Comparison of ENCODE assay signal across 8 cellular contexts in genomic region chr4:17578482-17578891, GRCh38. TPM values are rescaled to one million over a fixed set of nuclear protein-coding genes. Genes with fewer than 3 reads are reported as not detected.
A peak's percentile ranks its signal among the peaks of the same experiment; 100 is the strongest.
DNase-seq lines count a peak whose midpoint lies in the region; ATAC-seq and TF ChIP-seq lines count a peak whose summit lies in the region.

No MANE protein-coding gene starts in this region.

- H3K27me3 ChIP-seq in DOHH2 (ENCODE audit: control insufficient read depth, low read length), result no peaks in the 10 kb centered on the region
- H3K27me3 ChIP-seq in testis, result no peaks in the 10 kb centered on the region

- CTCF ChIA-PET in activated CD8-positive, alpha-beta T cell treated with anti-CD3 and anti-CD28 coated beads, Interleukin-2, amount 10 ng/mL, durations not matched to agents 7 days and 5 days (lab: Charles Lee), result interaction anchor here (1.1 to 2.1 kb wide), 5 partner anchors 30 to 239 kb away, joined by 3 to 7 read pairs (median 4); partner anchors contain the start of genes DCAF16 and MED28

- POLR2A ChIA-PET in activated CD8-positive, alpha-beta T cell treated with anti-CD3 and anti-CD28 coated beads, Interleukin-2, amount 10 ng/mL, durations not matched to agents 7 days and 5 days (lab: Charles Lee), result interaction anchor here (0.6 to 4.5 kb wide), 14 partner anchors 8 to 234 kb away, joined by 3 to 79 read pairs (median 3); partner anchors contain the start of genes DCAF16, MED28 and NCAPG

- no peak for TF ChIP-seq POLR2A in testis (IDR thresholded peaks at IDR 0.05)

- intact Hi-C loops in testis (cut with DNase I; ENCODE audit: low total_unique reads), result no loop called here

- H3K4me2 ChIP-seq in DOHH2 (ENCODE audit: low read length), result peak overlapping the region; percentile 95

- ATAC-seq in GM19468 (IDR thresholded peaks at IDR 0.05; ENCODE audit: extremely low read depth, unreplicated experiment) (peak; percentile 20), HG03571 (IDR thresholded peaks at IDR 0.05; ENCODE audit: unreplicated experiment) (peak; percentile 34)
- ATAC-seq in activated CD8-positive, alpha-beta T cell treated with anti-CD3 and anti-CD28 coated beads, Interleukin-2, amount 10 ng/mL, durations not matched to agents 7 days and 5 days, result peak; percentile 17

- no peaks in the 10 kb centered on the region for H3K9me3 ChIP-seq in DOHH2 (ENCODE audit: control insufficient read depth, insufficient read depth, low read length)
- H3K9me3 ChIP-seq in testis, result no peaks in the 10 kb centered on the region

- no peaks in the 10 kb centered on the region for H3K9me3 Mint-ChIP-seq in activated CD8-positive, alpha-beta T cell treated with anti-CD3 and anti-CD28 coated beads, Interleukin-2, amount 10 ng/mL, durations not matched to agents 7 days and 5 days (ENCODE audit: insufficient read depth)

- H3K27ac Mint-ChIP-seq in activated CD8-positive, alpha-beta T cell treated with anti-CD3 and anti-CD28 coated beads, Interleukin-2, amount 10 ng/mL, durations not matched to agents 7 days and 5 days, result peak overlapping the region; percentile 99

- WGBS in testis, 2 donors, result 43 to 47% methylated on average over 6 of the region's 6 CpGs

- peak overlapping the region; percentile 98 for H3K4me3 ChIP-seq in DOHH2 (ENCODE audit: low read length)
- H3K4me3 ChIP-seq in testis, result peak overlapping the region; percentile 82 to 90

- H3K79me2 ChIP-seq in DOHH2 (ENCODE audit: control insufficient read depth, low read length), result peaks cover 48% of the 10 kb centered on the region

- H4K20me1 ChIP-seq in DOHH2 (ENCODE audit: control insufficient read depth, insufficient read depth, low read depth, low read length), result peaks cover 6% of the 10 kb centered on the region; the same call in 1 of the 2 replicates

- peaks cover 60% of the 10 kb centered on the region for H3K36me3 ChIP-seq in DOHH2 (ENCODE audit: control insufficient read depth, low read length)
- no peaks in the 10 kb centered on the region for H3K36me3 ChIP-seq in testis (ENCODE audit: low read depth, missing control alignments)

- peaks cover 52% of the 10 kb centered on the region for H3K36me3 Mint-ChIP-seq in activated CD8-positive, alpha-beta T cell treated with anti-CD3 and anti-CD28 coated beads, Interleukin-2, amount 10 ng/mL, durations not matched to agents 7 days and 5 days (ENCODE audit: low read depth)

- no peaks in the 10 kb centered on the region for H3K27me3 Mint-ChIP-seq in activated CD8-positive, alpha-beta T cell treated with anti-CD3 and anti-CD28 coated beads, Interleukin-2, amount 10 ng/mL, durations not matched to agents 7 days and 5 days (ENCODE audit: low read depth)

- peak overlapping the region; percentile 69 for H3K27ac ChIP-seq in DOHH2 (ENCODE audit: low read depth, low read length)
- peak overlapping the region; percentile 93 to 95 for H3K27ac ChIP-seq in testis

- H3K4me1 ChIP-seq in DOHH2 (ENCODE audit: control insufficient read depth, low read length) (peaks cover 36% of the 10 kb centered on the region), testis (peaks cover 21% of the 10 kb centered on the region)

- peak overlapping the region; percentile 95 for H3K4me3 Mint-ChIP-seq in activated CD8-positive, alpha-beta T cell treated with anti-CD3 and anti-CD28 coated beads, Interleukin-2, amount 10 ng/mL, durations not matched to agents 7 days and 5 days

- DNase-seq in activated CD8-positive, alpha-beta T cell treated with anti-CD3 and anti-CD28 coated beads, Interleukin-2, amount 10 ng/mL, durations not matched to agents 7 days and 5 days, result peak; percentile 47
- peak; percentile 23 for DNase-seq in iris pigment epithelial cell (ENCODE audit: low read depth)
- no peak for DNase-seq in testis
- DNase-seq in NCI-H2081 (lab: John Stamatoyannopoulos, UW), result no peak
- no peak for DNase-seq in kidney glomerular epithelial cell (lab: John Stamatoyannopoulos, UW)

- TF ChIP-seq CTCF in DOHH2 (IDR thresholded peaks at IDR 0.05; ENCODE audit: low read depth, low read length, poor library complexity, severe bottlenecking), result no peak
- TF ChIP-seq CTCF in testis (IDR thresholded peaks at IDR 0.05), result no peak

- H3F3A ChIP-seq in DOHH2 (ENCODE audit: control insufficient read depth, insufficient read depth), result no peaks in the 10 kb centered on the region

- peaks cover 45% of the 10 kb centered on the region for H3K4me1 Mint-ChIP-seq in activated CD8-positive, alpha-beta T cell treated with anti-CD3 and anti-CD28 coated beads, Interleukin-2, amount 10 ng/mL, durations not matched to agents 7 days and 5 days (ENCODE audit: low read depth)

- H3K9me2 ChIP-seq in DOHH2 (replicated peaks; ENCODE audit: control insufficient read depth, low read length), result no peaks in the 10 kb centered on the region

RNA-seq across cellular contexts. Expression of gene LAP3, which starts 1.5 kb away (rescaled TPM):
- total RNA-seq in activated CD8-positive, alpha-beta T cell treated with anti-CD3 and anti-CD28 coated beads, Interleukin-2, amount 10 ng/mL, durations not matched to agents 7 days and 5 days, result 100 to 1,000 TPM; 147 to 154 TPM
- total RNA-seq in testis, result 100 to 1,000 TPM in 1 of 2 donors, 10 to 100 TPM in 1; 98.9 to 100 TPM
- polyA plus RNA-seq in testis (ENCODE audit: insufficient read depth, low read depth, low replicate concordance), result 108 TPM

RNA-seq across cellular contexts. Expression of gene MED28, which starts 36.0 kb away (rescaled TPM):
- 10 to 100 TPM; 55.2 to 58.4 TPM for total RNA-seq in activated CD8-positive, alpha-beta T cell treated with anti-CD3 and anti-CD28 coated beads, Interleukin-2, amount 10 ng/mL, durations not matched to agents 7 days and 5 days
- total RNA-seq in testis, result 10 to 100 TPM; 22.8 to 27.3 TPM
- 51.7 TPM for polyA plus RNA-seq in testis (ENCODE audit: insufficient read depth, low read depth, low replicate concordance)

Comparison
In these comparisons a context has a peak if more than half of its experiments do, and no peak if none do; other contexts are left out.
1. DNase-seq: peak in activated CD8-positive, alpha-beta T cell treated with anti-CD3 and anti-CD28 coated beads, Interleukin-2, amount 10 ng/mL, durations not matched to agents 7 days and 5 days (single experiment) and iris pigment epithelial cell (single experiment); none in testis (single experiment), NCI-H2081 (0 of 2) and kidney glomerular epithelial cell (single experiment).
2. Peak in every context shown above with its lines, with median percentiles within 50 percentile points of each other: ATAC-seq.